ENCODE assay signal across 29 cellular contexts in genomic region chr11:25612806-25613205, GRCh38.
"Had no signal": no experiment of that assay in that cellular context is flagged by ENCODE, and none has a peak within 500 bp of the region (broad histone marks: within the 10 kb centered on the region; RNA-seq: fewer than 3 reads in every experiment).

No MANE protein-coding gene starts in this region.

- H3K4me1 Mint-ChIP-seq: brain had no signal

- H3K27me3 Mint-ChIP-seq: activated CD4-positive, alpha-beta memory T cell treated with anti-CD3 and anti-CD28 coated beads for 36 hours had no signal

- H3K9me3 ChIP-seq: SJSA1, SK-N-SH had no signal

- DNase-seq: activated CD4-positive, alpha-beta memory T cell treated with anti-CD3 and anti-CD28 coated beads for 36 hours; activated CD4-positive, alpha-beta T cell treated with anti-CD3 and anti-CD28 coated beads for 4 hours; activated CD4-positive, alpha-beta T cell treated with anti-CD3 and anti-CD28 coated beads, Interleukin-2, amount 50 U/mL, for 1 hour; activated CD4-positive, CD25-positive, alpha-beta regulatory T cell treated with anti-CD3 and anti-CD28 coated beads, Interleukin-2, amount 50 U/mL, for 72 hours; activated CD8-positive, alpha-beta memory T cell treated with anti-CD3 and anti-CD28 coated beads, Interleukin-2, amount 50 U/mL, for 4 hours; activated gamma-delta T cell treated with Interleukin-2 at 50 U/mL for 16 hours; activated naive CD4-positive, alpha-beta T cell treated with anti-CD3 and anti-CD28 coated beads for 36 hours; activated T-cell treated with anti-CD3 and anti-CD28 coated beads for 4 hours; activated T-cell treated with anti-CD3 and anti-CD28 coated beads, Interleukin-2, amount 50 U/mL, for 4 hours; anterior cingulate cortex; central memory CD4-positive, alpha-beta T cell; NCI-H1092 treated with DMSO at 0.1 percent for 48 hours; NCI-H1417; NCI-H146; NCI-H187 treated with DMSO at 0.1 percent for 48 hours; NCI-H2081 treated with DMSO at 0.1 percent for 48 hours; NCI-H345; NCI-H524 treated with DMSO at 0.1 percent for 48 hours; SHP77 treated with DMSO at 0.1 percent for 48 hours; SK-N-SH had no signal

- H3K4me3 ChIP-seq: SJSA1 had no signal

- H3K36me3 Mint-ChIP-seq: activated CD4-positive, alpha-beta memory T cell treated with anti-CD3 and anti-CD28 coated beads for 36 hours; brain had no signal

- H3K27ac Mint-ChIP-seq: activated CD4-positive, alpha-beta memory T cell treated with anti-CD3 and anti-CD28 coated beads for 36 hours; activated naive CD4-positive, alpha-beta T cell treated with anti-CD3 and anti-CD28 coated beads for 36 hours; activated naive CD4-positive, alpha-beta T cell treated with anti-CD3 and anti-CD28 coated beads, Interleukin-2, amount 50 U/mL, for 72 hours; activated T-helper 1 cell treated with anti-CD3 and anti-CD28 coated beads, Interleukin-12 subunit alpha, Interleukin-12 subunit beta, Interleukin-2, Interleukin-4 antibody, amounts not matched to agents 30 ng/mL and 10 ng/mL and 1 ng/mL, durations not matched to agents 14 hours and 24 hours and 36 hours; brain; T-helper 1 cell treated with Interleukin-12 subunit alpha and Interleukin-12 subunit beta and Interleukin-4 antibody, amounts not matched to agents 30 μg/mL and 1 μg/mL, for 36 hours; T-helper 2 cell treated with Interferon-gamma antibody and Interleukin-4, amounts not matched to agents 5 μg/mL and 100 μg/mL, for 36 hours; WTC11 had no signal

- H3K4me1 ChIP-seq: SJSA1 had no signal

- H3K27ac ChIP-seq: KMS-11, SJSA1 had no signal

- H3K36me3 ChIP-seq: SJSA1 had no signal

- H3K9ac ChIP-seq: KMS-11, SK-N-SH had no signal

- H3K9me2 ChIP-seq: SK-N-SH had no signal

- H3K27me3 ChIP-seq: SJSA1 had no signal

- ATAC-seq: activated naive CD4-positive, alpha-beta T cell treated with anti-CD3 and anti-CD28 coated beads, Interleukin-2, amount 50 U/mL, for 72 hours; activated T-cell treated with anti-CD3 and anti-CD28 coated beads, Interleukin-2, amount 50 U/mL, for 4 hours; Panc1; WTC11 had no signal

- H3K4me3 Mint-ChIP-seq: activated CD4-positive, alpha-beta memory T cell treated with anti-CD3 and anti-CD28 coated beads for 36 hours; activated naive CD4-positive, alpha-beta T cell treated with anti-CD3 and anti-CD28 coated beads for 36 hours; activated T-cell treated with anti-CD3 and anti-CD28 coated beads, Interleukin-2, amount 50 U/mL, for 4 hours; activated T-helper 1 cell treated with anti-CD3 and anti-CD28 coated beads, Interleukin-12 subunit alpha, Interleukin-12 subunit beta, Interleukin-2, Interleukin-4 antibody, amounts not matched to agents 30 ng/mL and 10 ng/mL and 1 ng/mL, durations not matched to agents 14 hours and 24 hours and 36 hours; brain; T-helper 1 cell treated with Interleukin-12 subunit alpha and Interleukin-12 subunit beta and Interleukin-4 antibody, amounts not matched to agents 30 μg/mL and 1 μg/mL, for 36 hours; T-helper 2 cell treated with Interferon-gamma antibody and Interleukin-4, amounts not matched to agents 5 μg/mL and 100 μg/mL, for 36 hours; WTC11 had no signal

- H3K4me2 ChIP-seq: SK-N-SH had no signal
